In genomic region chr18:64807560-64807959, GRCh38 we compare ENCODE assay signal across 19 cellular contexts.
"Had no signal": no experiment of that assay in that cellular context is flagged by ENCODE, and none has a peak within 500 bp of the region (broad histone marks: within the 10 kb centered on the region; RNA-seq: fewer than 3 reads in every experiment).

No MANE protein-coding gene starts in this region.

- H3K36me3 Mint-ChIP-seq: activated naive CD8-positive, alpha-beta T cell; memory B cell had no signal

- H3K4me1 Mint-ChIP-seq: central memory CD8-positive, alpha-beta T cell; memory B cell; nephron had no signal

- DNase-seq: activated CD4-positive, alpha-beta T cell treated with anti-CD3 and anti-CD28 coated beads for 1 hour; activated CD4-positive, alpha-beta T cell treated with anti-CD3 and anti-CD28 coated beads, Interleukin-2, amount 50 U/mL, for 1 hour; activated T-cell treated with anti-CD3 and anti-CD28 coated beads, Interleukin-2, amount 50 U/mL, for 1 hour; heart right ventricle; islet precursor cell; left cardiac atrium; ovary; psoas muscle; right cardiac atrium; stimulated activated CD4-positive, alpha-beta T cell treated with anti-CD3 and anti-CD28 coated beads, Interleukin-4, amount 100 ng/mL, for 24 hours; stimulated activated naive CD4-positive, alpha-beta T cell treated with Interleukin-2 at 50 U/mL for 16 hours; T-helper 9 cell; upper lobe of left lung had no signal

- H3K4me3 Mint-ChIP-seq: activated naive CD8-positive, alpha-beta T cell; central memory CD8-positive, alpha-beta T cell; memory B cell; nephron had no signal

- H3K36me3 ChIP-seq: heart right ventricle, neutrophil, ovary, upper lobe of left lung had no signal

- H3K27me3 Mint-ChIP-seq: activated naive CD8-positive, alpha-beta T cell; central memory CD8-positive, alpha-beta T cell had no signal

- H3K4me3 ChIP-seq: heart right ventricle, ovary, psoas muscle, upper lobe of left lung had no signal

- H3K27ac Mint-ChIP-seq: activated naive CD8-positive, alpha-beta T cell; memory B cell; nephron had no signal

- H3K9me3 Mint-ChIP-seq: nephron had no signal

- H3K4me1 ChIP-seq: heart right ventricle, psoas muscle, upper lobe of left lung had no signal

- H3K27ac ChIP-seq: epithelial cell of prostate, heart right ventricle, neutrophil, ovary, psoas muscle, upper lobe of left lung had no signal

- H3K27me3 ChIP-seq: heart right ventricle, neutrophil, ovary, upper lobe of left lung had no signal

- H3K9me3 ChIP-seq: heart right ventricle, neutrophil, ovary, psoas muscle, upper lobe of left lung had no signal
